Comparison of ENCODE assay signal across 9 cellular contexts in the genomic region with DNA sequence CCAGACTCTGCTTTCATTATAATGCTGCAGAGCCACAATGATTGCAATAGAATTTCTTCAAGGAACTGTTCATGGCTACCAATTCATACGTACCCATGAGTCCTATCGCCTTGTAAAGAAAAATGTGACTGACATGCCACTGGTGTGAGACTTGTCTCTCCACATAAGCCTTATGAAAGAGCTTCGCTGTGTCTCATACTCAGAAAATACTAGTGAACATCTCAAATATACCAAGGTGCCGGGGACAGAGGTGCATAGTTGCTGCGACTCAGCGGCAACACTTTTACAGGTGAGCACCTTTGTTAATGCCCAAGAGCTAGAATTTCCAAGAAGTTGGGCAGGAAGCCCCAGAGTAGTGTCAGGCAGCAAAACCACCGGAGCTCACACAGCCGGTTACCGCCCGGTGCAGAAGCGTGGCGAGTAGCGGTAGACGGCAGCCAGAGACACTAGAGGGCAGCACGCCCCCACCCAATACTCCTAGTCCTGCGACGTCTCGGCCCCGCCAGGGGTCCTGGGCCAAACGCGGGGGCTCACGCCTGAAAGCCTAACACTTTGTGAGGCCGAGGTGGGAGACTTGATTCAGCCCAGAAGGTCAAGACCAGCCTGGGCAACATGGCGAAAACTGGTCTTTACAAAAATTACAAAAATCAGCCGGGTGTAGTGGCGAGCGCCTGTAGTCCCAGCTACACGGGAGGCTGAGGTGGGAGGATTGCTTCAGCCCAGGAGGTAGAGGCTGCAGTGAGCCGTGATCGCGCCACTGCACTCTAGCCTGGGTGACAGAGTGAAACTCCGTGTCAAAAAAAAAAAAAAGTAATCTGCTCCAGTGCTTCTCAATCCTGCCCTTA. TPM values are rescaled to one million over a fixed set of nuclear protein-coding genes. Genes with fewer than 3 reads are reported as not detected.
DNase-seq lines count a peak whose midpoint lies in the region; ATAC-seq and TF ChIP-seq lines count a peak whose summit lies in the region.
"Not testable (repeated sequence)": the region's sequence is repeated elsewhere in the genome, so short reads cannot be mapped to it uniquely, and the experiment has no call there.
"Had no signal": no experiment of that assay in that cellular context is flagged by ENCODE, and none has a peak within 500 bp of the region (broad histone marks: within the 10 kb centered on the region; RNA-seq: fewer than 3 reads in every experiment).

No MANE protein-coding gene starts in this region.

- H3K4me1 Mint-ChIP-seq in Calu3 (ENCODE audit: low read depth, unreplicated experiment); activated CD4-positive, alpha-beta T cell treated with anti-CD3 and anti-CD28 coated beads, Interleukin-2, amount 10 ng/mL, durations not matched to agents 24 days and 14 days; brain; stimulated activated naive B cell treated with anti-CD40 and anti-IgM and Interleukin-4, amounts not matched to agents 10 μg/mL and 1 μg/mL and 100 μg/mL, for 72 hours: not testable (repeated sequence)
- H3K4me1 Mint-ChIP-seq in neural crest cell: peaks cover 11% of the 10 kb centered on the region

- H3K9me3 ChIP-seq in left ventricle myocardium inferior (replicated peaks): not testable (repeated sequence)

- not testable (repeated sequence) for H3K4me1 ChIP-seq in left ventricle myocardium inferior

- not testable (repeated sequence) for BruUV-seq in Calu3 (replicated peaks; lab: Mats Ljungman, UMichigan)

- H3K36me3 Mint-ChIP-seq in Calu3 (ENCODE audit: insufficient read depth, unreplicated experiment); activated CD4-positive, alpha-beta T cell treated with anti-CD3 and anti-CD28 coated beads, Interleukin-2, amount 10 ng/mL, durations not matched to agents 24 days and 14 days (ENCODE audit: low read depth); brain; neural crest cell (ENCODE audit: low read depth); stimulated activated naive B cell treated with anti-CD40 and anti-IgM and Interleukin-4, amounts not matched to agents 10 μg/mL and 1 μg/mL and 100 μg/mL, for 72 hours: not testable (repeated sequence)

- not testable (repeated sequence) for H3K27ac ChIP-seq in left ventricle myocardium inferior (replicated peaks)

- ATAC-seq in stimulated activated naive B cell treated with anti-CD40 and anti-IgM and Interleukin-4, amounts not matched to agents 10 μg/mL and 1 μg/mL and 100 μg/mL, for 72 hours (replicated peaks): peak; percentile 78 to 84

- H3K4me3 ChIP-seq in left ventricle myocardium inferior: not testable (repeated sequence)

- DNase-seq in Calu3 (peak; percentile 55), HT1080 (ENCODE audit: low read depth) (peak; percentile 21), NOMO-1 treated with dmso at 0.1 percent for 144 hours (lab: John Stamatoyannopoulos, UW; ENCODE audit: unreplicated experiment) (peak; percentile 33), left ventricle myocardium inferior (peak; percentile 32), neural crest cell (ENCODE audit: low read depth, low spot score) (peak; percentile 66)
- peak; percentile 84 for DNase-seq in activated CD4-positive, alpha-beta T cell treated with anti-CD3 and anti-CD28 coated beads, Interleukin-2, amount 10 ng/mL, durations not matched to agents 24 days and 14 days
- not testable (repeated sequence) for DNase-seq in stimulated activated naive B cell treated with anti-CD40 and anti-IgM and Interleukin-4, amounts not matched to agents 10 μg/mL and 1 μg/mL and 100 μg/mL, for 72 hours

- H3K4me3 Mint-ChIP-seq in Calu3 (ENCODE audit: low read depth, unreplicated experiment); activated CD4-positive, alpha-beta T cell treated with anti-CD3 and anti-CD28 coated beads, Interleukin-2, amount 10 ng/mL, durations not matched to agents 24 days and 14 days; neural crest cell; stimulated activated naive B cell treated with anti-CD40 and anti-IgM and Interleukin-4, amounts not matched to agents 10 μg/mL and 1 μg/mL and 100 μg/mL, for 72 hours: not testable (repeated sequence)
- H3K4me3 Mint-ChIP-seq in brain: peak overlapping the region in 3 of 5 experiments; percentile 43 to 52 (median 51)

- intact Hi-C loops in Calu3 (cut with micrococcal nuclease; ENCODE audit: unreplicated experiment): loop anchor here (5.0 kb wide), 1 partner anchor 227 kb away; a partner anchor contains a TSS
- intact Hi-C loops in activated CD4-positive, alpha-beta T cell treated with anti-CD3 and anti-CD28 coated beads, Interleukin-2, amount 10 ng/mL, durations not matched to agents 24 days and 14 days (cut with micrococcal nuclease); left ventricle myocardium inferior (cut with micrococcal nuclease): not testable (repeated sequence)

- H3K36me3 ChIP-seq in left ventricle myocardium inferior: not testable (repeated sequence)

- TF ChIP-seq CTCF in Calu3 (IDR thresholded peaks at IDR 0.05; ENCODE audit: unreplicated experiment) (peak; percentile 55), brain (conservative IDR thresholded peaks at IDR 0.05) (peak; percentile 66 to 84), left ventricle myocardium inferior (IDR thresholded peaks at IDR 0.05; ENCODE audit: borderline replicate concordance) (peak; percentile 72), neural crest cell (conservative IDR thresholded peaks at IDR 0.05) (peak; percentile 78)

- H3K27me3 Mint-ChIP-seq in Calu3 (ENCODE audit: unreplicated experiment): peaks cover 49% of the 10 kb centered on the region
- peaks cover 37% of the 10 kb centered on the region for H3K27me3 Mint-ChIP-seq in activated CD4-positive, alpha-beta T cell treated with anti-CD3 and anti-CD28 coated beads, Interleukin-2, amount 10 ng/mL, durations not matched to agents 24 days and 14 days
- peaks cover 13% of the 10 kb centered on the region for H3K27me3 Mint-ChIP-seq in brain
- H3K27me3 Mint-ChIP-seq in neural crest cell (ENCODE audit: low read depth): peaks cover 29% of the 10 kb centered on the region
- H3K27me3 Mint-ChIP-seq in stimulated activated naive B cell treated with anti-CD40 and anti-IgM and Interleukin-4, amounts not matched to agents 10 μg/mL and 1 μg/mL and 100 μg/mL, for 72 hours: peaks cover 35 to 48% of the 10 kb centered on the region in 2 donors

- not testable (repeated sequence) for H3K27me3 ChIP-seq in left ventricle myocardium inferior (ENCODE audit: low read depth)

- H3K27ac Mint-ChIP-seq in Calu3 (ENCODE audit: unreplicated experiment); activated CD4-positive, alpha-beta T cell treated with anti-CD3 and anti-CD28 coated beads, Interleukin-2, amount 10 ng/mL, durations not matched to agents 24 days and 14 days; brain; neural crest cell (ENCODE audit: unreplicated experiment); stimulated activated naive B cell treated with anti-CD40 and anti-IgM and Interleukin-4, amounts not matched to agents 10 μg/mL and 1 μg/mL and 100 μg/mL, for 72 hours: not testable (repeated sequence)

- CTCF ChIA-PET in Calu3 (lab: Charles Lee): interaction anchor here (0.5 to 1.5 kb wide), 6 partner anchors 12 to 887 kb away, joined by 3 to 7 read pairs (median 6); no protein-coding TSS in a partner anchor

- H3K9me3 Mint-ChIP-seq in Calu3 (ENCODE audit: low read depth, unreplicated experiment); activated CD4-positive, alpha-beta T cell treated with anti-CD3 and anti-CD28 coated beads, Interleukin-2, amount 10 ng/mL, durations not matched to agents 24 days and 14 days; neural crest cell; stimulated activated naive B cell treated with anti-CD40 and anti-IgM and Interleukin-4, amounts not matched to agents 10 μg/mL and 1 μg/mL and 100 μg/mL, for 72 hours: not testable (repeated sequence)
- H3K9me3 Mint-ChIP-seq in brain: peaks cover 5 to 15% (median 9%) of the 10 kb centered on the region in 5 experiments

RNA-seq across cellular contexts. Expression of a gene that starts 50.5 kb away (rescaled TPM):
- total RNA-seq in Calu3 (2022) (not detected in 2 replicates), left ventricle myocardium inferior (6.2 TPM), neural crest cell (not detected in 2 replicates)
- not detected in 2 replicates for total RNA-seq in HT1080 (2014; rRNA removed; shearing (Covaris generic))
- polyA plus RNA-seq in HT1080 (2015; cell fraction: cytosol; rRNA removed): not detected in 2 replicates
- not detected in 2 replicates for polyA plus RNA-seq in HT1080 (2015; cell fraction: nucleus; rRNA removed)
- total RNA-seq in activated CD4-positive, alpha-beta T cell treated with anti-CD3 and anti-CD28 coated beads, Interleukin-2, amount 10 ng/mL, durations not matched to agents 24 days and 14 days: not detected in 2 replicates
- polyA plus RNA-seq in brain (ENCODE audit: insufficient read depth, low read depth, low replicate concordance): not detected
- total RNA-seq: mononuclear cell had no signal
